ENCODE assay signal across 24 cellular contexts in the genomic region with DNA sequence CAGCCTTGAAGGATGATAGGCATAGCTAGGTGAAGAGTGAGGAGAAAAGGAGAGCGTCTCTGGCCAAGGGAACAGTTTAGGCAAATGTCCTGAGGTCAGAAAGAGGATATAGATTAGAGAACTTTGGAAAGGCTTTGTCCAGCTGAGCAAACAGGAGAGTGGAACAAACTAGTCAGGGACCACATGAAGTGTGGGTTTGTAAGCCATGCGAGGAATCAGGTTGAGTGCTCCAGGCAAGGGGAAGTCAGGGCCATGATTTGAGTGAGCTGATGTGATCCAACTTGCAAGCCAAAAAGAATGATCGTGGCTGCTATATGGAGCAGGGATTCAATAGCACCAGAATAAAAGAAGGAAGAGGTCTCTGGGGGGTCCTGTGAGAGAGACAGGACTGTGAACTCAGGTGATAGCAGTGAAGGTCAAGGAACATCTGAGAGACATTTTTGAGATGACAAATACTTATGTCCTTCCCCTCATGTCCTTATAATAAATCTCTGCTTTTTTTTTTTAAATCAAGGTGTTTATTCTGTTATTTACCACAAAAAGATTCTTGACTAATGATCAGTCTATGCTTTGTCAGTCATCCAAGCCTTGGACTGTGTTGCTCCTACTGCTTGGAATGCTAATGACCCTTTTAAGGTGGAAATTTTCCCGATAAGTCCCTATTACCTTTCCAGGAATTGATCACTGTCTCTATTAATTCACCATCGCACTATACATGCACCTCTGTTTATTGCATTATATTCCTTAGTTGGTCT.
"Had no signal": no experiment of that assay in that cellular context is flagged by ENCODE, and none has a peak within 500 bp of the region (broad histone marks: within the 10 kb centered on the region; RNA-seq: fewer than 3 reads in every experiment).

No MANE protein-coding gene starts in this region.

- FAIRE-seq: endothelial cell of umbilical vein, keratinocyte had no signal

- H3K36me3 ChIP-seq: left ventricle myocardium inferior, lower lobe of right lung, neural progenitor cell, right lobe of liver, transverse colon had no signal

- H3K9me3 Mint-ChIP-seq: natural killer cell treated with Interleukin-12 subunit alpha and Interleukin-12 subunit beta and Interleukin-15 and Interleukin-18, amount 100 ng/mL, for 72 hours; stimulated activated effector memory CD8-positive, alpha-beta T cell treated with anti-CD3 and anti-CD28 coated beads, Interleukin-12 subunit alpha, Interleukin-12 subunit beta, amount 100 ng/mL, for 72 hours had no signal

- H3K4me3 ChIP-seq: coronary artery, left ventricle myocardium inferior, lower lobe of right lung, neural progenitor cell, psoas muscle, right lobe of liver, testis, transverse colon had no signal

- H3K27me3 ChIP-seq: foreskin keratinocyte, neural progenitor cell, right lobe of liver, testis, transverse colon had no signal

- H3K4me1 Mint-ChIP-seq: immature natural killer cell; memory B cell; stimulated activated effector memory CD8-positive, alpha-beta T cell treated with anti-CD3 and anti-CD28 coated beads, Interleukin-12 subunit alpha, Interleukin-12 subunit beta, amount 100 ng/mL, for 72 hours; stimulated activated naive CD8-positive, alpha-beta T cell treated with anti-CD3 and anti-CD28 coated beads, Interleukin-15, amount 100 ng/mL, for 72 hours had no signal

- H3K36me3 Mint-ChIP-seq: immature natural killer cell; memory B cell; natural killer cell treated with Interleukin-12 subunit alpha and Interleukin-12 subunit beta and Interleukin-15 and Interleukin-18, amount 100 ng/mL, for 72 hours; neural progenitor cell; stimulated activated effector memory CD8-positive, alpha-beta T cell treated with anti-CD3 and anti-CD28 coated beads, Interleukin-12 subunit alpha, Interleukin-12 subunit beta, amount 100 ng/mL, for 72 hours had no signal

- H2AFZ ChIP-seq: neural progenitor cell had no signal

- ATAC-seq: foreskin keratinocyte; lower lobe of right lung; natural killer cell treated with Interleukin-12 subunit alpha and Interleukin-12 subunit beta and Interleukin-15 and Interleukin-18, amount 100 ng/mL, for 72 hours; psoas muscle; stimulated activated effector memory CD8-positive, alpha-beta T cell treated with anti-CD3 and anti-CD28 coated beads, Interleukin-12 subunit alpha, Interleukin-12 subunit beta, amount 100 ng/mL, for 72 hours; stimulated activated naive CD8-positive, alpha-beta T cell treated with anti-CD3 and anti-CD28 coated beads, Interleukin-15, amount 100 ng/mL, for 72 hours had no signal

- H3K27ac ChIP-seq: coronary artery, foreskin keratinocyte, left ventricle myocardium inferior, lower lobe of right lung, neural progenitor cell, psoas muscle, right lobe of liver had no signal

- H3K9ac ChIP-seq: neural progenitor cell had no signal

- H3K4me1 ChIP-seq: psoas muscle had no signal

- DNase-seq: effector CD4-positive, alpha-beta T cell; endodermal cell; erythroblast; foreskin keratinocyte; immature natural killer cell; left ventricle myocardium inferior; lower lobe of right lung; nucleus accumbens; psoas muscle; retina; right lobe of liver; stimulated activated CD4-positive, alpha-beta T cell treated with anti-CD3 and anti-CD28 coated beads, Interleukin-4, amount 100 ng/mL, for 1 hour; stimulated activated CD8-positive, alpha-beta memory T cell treated with anti-CD3 and anti-CD28 coated beads, Interleukin-4, amount 100 ng/mL, for 48 hours; stimulated activated naive CD8-positive, alpha-beta T cell treated with anti-CD3 and anti-CD28 coated beads, Interleukin-15, amount 100 ng/mL, for 72 hours; testis; transverse colon had no signal

- H3K4me2 ChIP-seq: neural progenitor cell had no signal

- H3K27ac Mint-ChIP-seq: endodermal cell; immature natural killer cell; memory B cell; mesothelial cell of epicardium; natural killer cell treated with Interleukin-12 subunit alpha and Interleukin-12 subunit beta and Interleukin-15 and Interleukin-18, amount 100 ng/mL, for 72 hours; neural progenitor cell; stimulated activated effector memory CD8-positive, alpha-beta T cell treated with anti-CD3 and anti-CD28 coated beads, Interleukin-12 subunit alpha, Interleukin-12 subunit beta, amount 100 ng/mL, for 72 hours; stimulated activated naive CD8-positive, alpha-beta T cell treated with anti-CD3 and anti-CD28 coated beads, Interleukin-15, amount 100 ng/mL, for 72 hours had no signal

- H3K9me3 ChIP-seq: left ventricle myocardium inferior, lower lobe of right lung, psoas muscle, right lobe of liver, testis, transverse colon had no signal

- H3K27me3 Mint-ChIP-seq: memory B cell; natural killer cell treated with Interleukin-12 subunit alpha and Interleukin-12 subunit beta and Interleukin-15 and Interleukin-18, amount 100 ng/mL, for 72 hours; stimulated activated naive CD8-positive, alpha-beta T cell treated with anti-CD3 and anti-CD28 coated beads, Interleukin-15, amount 100 ng/mL, for 72 hours had no signal

- H3K4me3 Mint-ChIP-seq: endodermal cell; immature natural killer cell; memory B cell; mesothelial cell of epicardium; natural killer cell treated with Interleukin-12 subunit alpha and Interleukin-12 subunit beta and Interleukin-15 and Interleukin-18, amount 100 ng/mL, for 72 hours; neural progenitor cell; stimulated activated effector memory CD8-positive, alpha-beta T cell treated with anti-CD3 and anti-CD28 coated beads, Interleukin-12 subunit alpha, Interleukin-12 subunit beta, amount 100 ng/mL, for 72 hours; stimulated activated naive CD8-positive, alpha-beta T cell treated with anti-CD3 and anti-CD28 coated beads, Interleukin-15, amount 100 ng/mL, for 72 hours had no signal
